In genomic region chr12:70463997-70464396, GRCh38 we compare ENCODE assay signal across 6 cellular contexts.
"Had no signal": no experiment of that assay in that cellular context is flagged by ENCODE, and none has a peak within 500 bp of the region (broad histone marks: within the 10 kb centered on the region; RNA-seq: fewer than 3 reads in every experiment).

No MANE protein-coding gene starts in this region.

- FAIRE-seq: HTR-8/SVneo had no signal

- H3K27ac ChIP-seq: HL-60, KMS-11 had no signal

- H3K9ac ChIP-seq: KMS-11 had no signal

- H3K4me2 ChIP-seq: KMS-11 had no signal

- DNase-seq: IMR-90, KBM-7, KG1 had no signal
